Comparison of ENCODE assay signal across 29 cellular contexts in genomic region chr3:17407576-17407975, GRCh38.
"Had no signal": no experiment of that assay in that cellular context is flagged by ENCODE, and none has a peak within 500 bp of the region (broad histone marks: within the 10 kb centered on the region; RNA-seq: fewer than 3 reads in every experiment).

No MANE protein-coding gene starts in this region.

- H3K9me3 ChIP-seq: breast epithelium, MG63, SK-N-SH had no signal

- DNase-seq: activated CD4-positive, alpha-beta T cell treated with anti-CD3 and anti-CD28 coated beads for 36 hours; activated CD8-positive, alpha-beta memory T cell treated with anti-CD3 and anti-CD28 coated beads, Interleukin-2, amount 50 U/mL, for 4 hours; activated CD8-positive, alpha-beta T cell treated with anti-CD3 and anti-CD28 coated beads for 36 hours; activated gamma-delta T cell treated with Interleukin-2 at 50 U/mL for 16 hours; activated naive CD4-positive, alpha-beta T cell treated with anti-CD3 and anti-CD28 coated beads, Interleukin-2, amount 10 ng/mL, durations not matched to agents 7 days and 5 days; activated naive CD8-positive, alpha-beta T cell treated with anti-CD3 and anti-CD28 coated beads for 36 hours; activated T-cell treated with anti-CD3 and anti-CD28 coated beads, Interleukin-2, amount 50 U/mL, for 72 hours; caudate nucleus; MG63; MV-4-11; NCI-H1092 treated with DMSO at 0.1 percent for 48 hours; NCI-H1417 treated with DMSO at 0.1 percent for 48 hours; NCI-H1694; NCI-H2029; NCI-H2107; NCI-H2171 treated with DMSO at 0.1 percent for 48 hours; NCI-H226; NCI-H526; NCI-H82; NK-92 treated with Interleukin-12 subunit alpha and Interleukin-12 subunit beta, amount 100 ng/mL, for 24 hours; OCI-M1; RPMI8226; SK-N-SH; T-helper 1 cell; WERI-Rb-1 had no signal

- H3K27me3 ChIP-seq: breast epithelium, MG63 had no signal

- H3K27ac ChIP-seq: breast epithelium, KMS-11, WERI-Rb-1 had no signal

- H3K36me3 ChIP-seq: MG63, WERI-Rb-1 had no signal

- H3K4me3 ChIP-seq: breast epithelium, MG63 had no signal

- H3K4me1 ChIP-seq: breast epithelium had no signal

- ATAC-seq: activated CD4-positive, alpha-beta T cell treated with anti-CD3 and anti-CD28 coated beads for 36 hours; activated CD8-positive, alpha-beta T cell treated with anti-CD3 and anti-CD28 coated beads for 36 hours; activated T-cell treated with anti-CD3 and anti-CD28 coated beads, Interleukin-2, amount 50 U/mL, for 72 hours; Panc1; Right ventricle myocardium inferior had no signal
